Comparison of ENCODE assay signal across 1 cellular context in genomic region chr2:101733257-101733993, GRCh38.
A peak's percentile ranks its signal among the peaks of the same experiment; 100 is the strongest.
TF ChIP-seq lines count a peak whose summit lies in the region.

No MANE protein-coding gene starts in this region.

TF ChIP-seq in HepG2, 621 proteins besides CTCF, POLR2A, EP300 and RAD21 (continued from another document and continues in another):
- no peak for TF ChIP-seq PRDM15 (CRISPR knock-in tag; IDR thresholded peaks at IDR 0.05)
- TF ChIP-seq, protein P1, sequence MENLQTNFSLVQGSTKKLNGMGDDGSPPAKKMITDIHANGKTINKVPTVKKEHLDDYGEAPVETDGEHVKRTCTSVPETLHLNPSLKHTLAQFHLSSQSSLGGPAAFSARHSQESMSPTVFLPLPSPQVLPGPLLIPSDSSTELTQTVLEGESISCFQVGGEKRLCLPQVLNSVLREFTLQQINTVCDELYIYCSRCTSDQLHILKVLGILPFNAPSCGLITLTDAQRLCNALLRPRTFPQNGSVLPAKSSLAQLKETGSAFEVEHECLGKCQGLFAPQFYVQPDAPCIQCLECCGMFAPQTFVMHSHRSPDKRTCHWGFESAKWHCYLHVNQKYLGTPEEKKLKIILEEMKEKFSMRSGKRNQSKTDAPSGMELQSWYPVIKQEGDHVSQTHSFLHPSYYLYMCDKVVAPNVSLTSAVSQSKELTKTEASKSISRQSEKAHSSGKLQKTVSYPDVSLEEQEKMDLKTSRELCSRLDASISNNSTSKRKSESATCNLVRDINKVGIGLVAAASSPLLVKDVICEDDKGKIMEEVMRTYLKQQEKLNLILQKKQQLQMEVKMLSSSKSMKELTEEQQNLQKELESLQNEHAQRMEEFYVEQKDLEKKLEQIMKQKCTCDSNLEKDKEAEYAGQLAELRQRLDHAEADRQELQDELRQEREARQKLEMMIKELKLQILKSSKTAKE (CRISPR knock-in tag; IDR thresholded peaks at IDR 0.05; ENCODE audit: borderline replicate concordance) = peak; percentile 83; the same call in 1 of the 2 replicates
- TF ChIP-seq, protein P2, sequence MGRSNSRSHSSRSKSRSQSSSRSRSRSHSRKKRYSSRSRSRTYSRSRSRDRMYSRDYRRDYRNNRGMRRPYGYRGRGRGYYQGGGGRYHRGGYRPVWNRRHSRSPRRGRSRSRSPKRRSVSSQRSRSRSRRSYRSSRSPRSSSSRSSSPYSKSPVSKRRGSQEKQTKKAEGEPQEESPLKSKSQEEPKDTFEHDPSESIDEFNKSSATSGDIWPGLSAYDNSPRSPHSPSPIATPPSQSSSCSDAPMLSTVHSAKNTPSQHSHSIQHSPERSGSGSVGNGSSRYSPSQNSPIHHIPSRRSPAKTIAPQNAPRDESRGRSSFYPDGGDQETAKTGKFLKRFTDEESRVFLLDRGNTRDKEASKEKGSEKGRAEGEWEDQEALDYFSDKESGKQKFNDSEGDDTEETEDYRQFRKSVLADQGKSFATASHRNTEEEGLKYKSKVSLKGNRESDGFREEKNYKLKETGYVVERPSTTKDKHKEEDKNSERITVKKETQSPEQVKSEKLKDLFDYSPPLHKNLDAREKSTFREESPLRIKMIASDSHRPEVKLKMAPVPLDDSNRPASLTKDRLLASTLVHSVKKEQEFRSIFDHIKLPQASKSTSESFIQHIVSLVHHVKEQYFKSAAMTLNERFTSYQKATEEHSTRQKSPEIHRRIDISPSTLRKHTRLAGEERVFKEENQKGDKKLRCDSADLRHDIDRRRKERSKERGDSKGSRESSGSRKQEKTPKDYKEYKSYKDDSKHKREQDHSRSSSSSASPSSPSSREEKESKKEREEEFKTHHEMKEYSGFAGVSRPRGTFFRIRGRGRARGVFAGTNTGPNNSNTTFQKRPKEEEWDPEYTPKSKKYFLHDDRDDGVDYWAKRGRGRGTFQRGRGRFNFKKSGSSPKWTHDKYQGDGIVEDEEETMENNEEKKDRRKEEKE (IDR thresholded peaks at IDR 0.05) = no peak
- no peak for TF ChIP-seq ZNF772 (CRISPR knock-in tag; IDR thresholded peaks at IDR 0.05)
- peak; percentile 74; the same call in 1 of the 2 replicates for TF ChIP-seq NFKB2 (CRISPR knock-in tag; IDR thresholded peaks at IDR 0.05; ENCODE audit: borderline replicate concordance)
- no peak for TF ChIP-seq HNRNPH1 (optimal IDR thresholded peaks at IDR 0.05; ENCODE audit: low read depth, low read length)
- no peak for TF ChIP-seq ZNF552 (CRISPR knock-in tag; IDR thresholded peaks at IDR 0.05; ENCODE audit: borderline replicate concordance)
- no peak for TF ChIP-seq ZNF75D (CRISPR knock-in tag; IDR thresholded peaks at IDR 0.05; ENCODE audit: borderline replicate concordance)
- TF ChIP-seq RERE (CRISPR knock-in tag; IDR thresholded peaks at IDR 0.05; ENCODE audit: low read depth) = 0 out of 2 replicates have a peak, but pooled peaks have one; percentile 53
- TF ChIP-seq ZSCAN20 (CRISPR knock-in tag; IDR thresholded peaks at IDR 0.05; ENCODE audit: borderline replicate concordance) = no peak
- no peak for TF ChIP-seq ZNF460 (CRISPR knock-in tag; IDR thresholded peaks at IDR 0.05; ENCODE audit: borderline replicate concordance)
- TF ChIP-seq ZIK1 (CRISPR knock-in tag; IDR thresholded peaks at IDR 0.05; ENCODE audit: borderline replicate concordance, low read depth) = no peak
- TF ChIP-seq NFAT5 (CRISPR knock-in tag; IDR thresholded peaks at IDR 0.05) = 0 out of 2 replicates have a peak, but pooled peaks have one; percentile 21
- TF ChIP-seq KDM4B (CRISPR knock-in tag; IDR thresholded peaks at IDR 0.05) = 0 out of 2 replicates have a peak, but pooled peaks have one; percentile 53
- TF ChIP-seq, protein P3, sequence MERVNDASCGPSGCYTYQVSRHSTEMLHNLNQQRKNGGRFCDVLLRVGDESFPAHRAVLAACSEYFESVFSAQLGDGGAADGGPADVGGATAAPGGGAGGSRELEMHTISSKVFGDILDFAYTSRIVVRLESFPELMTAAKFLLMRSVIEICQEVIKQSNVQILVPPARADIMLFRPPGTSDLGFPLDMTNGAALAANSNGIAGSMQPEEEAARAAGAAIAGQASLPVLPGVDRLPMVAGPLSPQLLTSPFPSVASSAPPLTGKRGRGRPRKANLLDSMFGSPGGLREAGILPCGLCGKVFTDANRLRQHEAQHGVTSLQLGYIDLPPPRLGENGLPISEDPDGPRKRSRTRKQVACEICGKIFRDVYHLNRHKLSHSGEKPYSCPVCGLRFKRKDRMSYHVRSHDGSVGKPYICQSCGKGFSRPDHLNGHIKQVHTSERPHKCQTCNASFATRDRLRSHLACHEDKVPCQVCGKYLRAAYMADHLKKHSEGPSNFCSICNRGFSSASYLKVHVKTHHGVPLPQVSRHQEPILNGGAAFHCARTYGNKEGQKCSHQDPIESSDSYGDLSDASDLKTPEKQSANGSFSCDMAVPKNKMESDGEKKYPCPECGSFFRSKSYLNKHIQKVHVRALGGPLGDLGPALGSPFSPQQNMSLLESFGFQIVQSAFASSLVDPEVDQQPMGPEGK (CRISPR knock-in tag; IDR thresholded peaks at IDR 0.05) = peak; percentile 44; the same call in 1 of the 2 replicates
- no peak for TF ChIP-seq ZNF333 (CRISPR knock-in tag; IDR thresholded peaks at IDR 0.05; ENCODE audit: borderline replicate concordance)
- TF ChIP-seq KDM3A (CRISPR knock-in tag; IDR thresholded peaks at IDR 0.05; ENCODE audit: low read depth) = no peak; the same call in 1 of the 2 replicates
- no peak for TF ChIP-seq HOXA7 (CRISPR knock-in tag; IDR thresholded peaks at IDR 0.05)
- TF ChIP-seq PHF5A (CRISPR knock-in tag; IDR thresholded peaks at IDR 0.05; ENCODE audit: low read depth, unreplicated experiment) = no peak
- TF ChIP-seq SOX13 (IDR thresholded peaks at IDR 0.05) = peak; percentile 56
- peak in 1 of 2 experiments; percentile 89; a peak in 3 of 4 replicates for TF ChIP-seq SOX13 (CRISPR knock-in tag; conservative IDR thresholded peaks at IDR 0.05 in 1 of 2, IDR thresholded peaks at IDR 0.05 in 1 of 2)
- no peak for TF ChIP-seq PBX2 (CRISPR knock-in tag; IDR thresholded peaks at IDR 0.05)
- peak; percentile 67; the same call in 1 of the 2 replicates for TF ChIP-seq ZNF644 (CRISPR knock-in tag; IDR thresholded peaks at IDR 0.05; ENCODE audit: low read depth)
- TF ChIP-seq, protein P4, sequence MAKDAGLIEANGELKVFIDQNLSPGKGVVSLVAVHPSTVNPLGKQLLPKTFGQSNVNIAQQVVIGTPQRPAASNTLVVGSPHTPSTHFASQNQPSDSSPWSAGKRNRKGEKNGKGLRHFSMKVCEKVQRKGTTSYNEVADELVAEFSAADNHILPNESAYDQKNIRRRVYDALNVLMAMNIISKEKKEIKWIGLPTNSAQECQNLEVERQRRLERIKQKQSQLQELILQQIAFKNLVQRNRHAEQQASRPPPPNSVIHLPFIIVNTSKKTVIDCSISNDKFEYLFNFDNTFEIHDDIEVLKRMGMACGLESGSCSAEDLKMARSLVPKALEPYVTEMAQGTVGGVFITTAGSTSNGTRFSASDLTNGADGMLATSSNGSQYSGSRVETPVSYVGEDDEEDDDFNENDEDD (CRISPR knock-in tag; IDR thresholded peaks at IDR 0.05; ENCODE audit: borderline replicate concordance) = peak; percentile 10; the same call in 1 of the 2 replicates
- no peak for TF ChIP-seq ZNF850 (CRISPR knock-in tag; conservative IDR thresholded peaks at IDR 0.05)
- TF ChIP-seq SIN3B (IDR thresholded peaks at IDR 0.05; ENCODE audit: low read length) = no peak
- peak; percentile 52; the same call in 1 of the 2 replicates for TF ChIP-seq KDM5B (CRISPR knock-in tag; IDR thresholded peaks at IDR 0.05; ENCODE audit: borderline replicate concordance)
- no peak for TF ChIP-seq CENPX (CRISPR knock-in tag; IDR thresholded peaks at IDR 0.05)
